9 cellular contexts compared by ENCODE assay signal in genomic region chr12:25364529-25365339, GRCh38.
DNase-seq lines count a peak whose midpoint lies in the region; ATAC-seq lines count a peak whose summit lies in the region.
"Had no signal": no experiment of that assay in that cellular context is flagged by ENCODE, and none has a peak within 500 bp of the region (broad histone marks: within the 10 kb centered on the region; RNA-seq: fewer than 3 reads in every experiment).

No MANE protein-coding gene starts in this region.

- peak overlapping the region in 10 of 11 experiments; percentile 8 to 75 (median 66); a peak in 19 of 22 replicates for H3K9ac ChIP-seq in BLaER1 treated with 17β-estradiol and CSF1 and Interleukin-3, amounts not matched to agents 10 nM and 100 nM

- H3K27me3 ChIP-seq in BLaER1 treated with 17β-estradiol and CSF1 and Interleukin-3, amounts not matched to agents 10 nM and 100 nM: no peaks in the 10 kb centered on the region
- H3K27me3 ChIP-seq in aorta (ENCODE audit: control insufficient read depth in 1 of 2, insufficient read depth in 2 of 2, low read length in 1 of 2): no peaks in the 10 kb centered on the region

- ATAC-seq in GM19455 (IDR thresholded peaks at IDR 0.05; ENCODE audit: unreplicated experiment) (peak; percentile 90), HG03354 (IDR thresholded peaks at IDR 0.05; ENCODE audit: poor library complexity, severe bottlenecking, unreplicated experiment) (peak; percentile 90), aorta (ENCODE audit: low FRiP score) (no peak)

- peak overlapping the region; percentile 41 to 64 (median 46) for H3K4me3 ChIP-seq in BLaER1 treated with 17β-estradiol and CSF1 and Interleukin-3, amounts not matched to agents 10 nM and 100 nM
- no peak overlapping the region for H3K4me3 ChIP-seq in aorta (ENCODE audit: low read length in 2 of 2)
- H3K4me3 ChIP-seq: lung had no signal

- no peaks in the 10 kb centered on the region for H3K36me3 ChIP-seq in BLaER1 treated with 17β-estradiol and CSF1 and Interleukin-3, amounts not matched to agents 10 nM and 100 nM
- no peaks in the 10 kb centered on the region for H3K36me3 ChIP-seq in aorta (ENCODE audit: control insufficient read depth in 1 of 2, insufficient read depth in 2 of 2, low read length in 1 of 2)

- peak overlapping the region in 9 of 11 experiments; percentile 60 to 84 (median 75); a peak in 18 of 22 replicates for H3K27ac ChIP-seq in BLaER1 treated with 17β-estradiol and CSF1 and Interleukin-3, amounts not matched to agents 10 nM and 100 nM
- H3K27ac ChIP-seq in aorta (ENCODE audit: low read depth in 1 of 2, low read length in 2 of 2): no peak overlapping the region

- intact Hi-C loops in aorta (cut with DNase I): no loop called here

- H3K9me3 ChIP-seq in BLaER1 treated with 17β-estradiol and CSF1 and Interleukin-3, amounts not matched to agents 10 nM and 100 nM (replicated peaks in 1 of 11): peaks cover 0 to 37% (median 25%) of the 10 kb centered on the region in 11 experiments; a peak in 18 of 22 replicates
- H3K9me3 ChIP-seq in aorta (ENCODE audit: control insufficient read depth, low read length): no peaks in the 10 kb centered on the region

- H4K20me1 ChIP-seq in BLaER1 treated with 17β-estradiol and CSF1 and Interleukin-3, amounts not matched to agents 10 nM and 100 nM: no peaks in the 10 kb centered on the region

- peak; percentile 64 for DNase-seq in activated naive CD4-positive, alpha-beta T cell treated with anti-CD3 and anti-CD28 coated beads, Interleukin-2, amount 50 U/mL, for 16 hours
- DNase-seq in aorta (no peak), AG08396 (ENCODE audit: low spot score) (no peak), occipital lobe (lab: John Stamatoyannopoulos, UW) (no peak), anterior cingulate cortex (lab: John Stamatoyannopoulos, UW) (no peak)

- peaks cover 19 to 48% (median 38%) of the 10 kb centered on the region in 10 experiments for H3K4me1 ChIP-seq in BLaER1 treated with 17β-estradiol and CSF1 and Interleukin-3, amounts not matched to agents 10 nM and 100 nM
- H3K4me1 ChIP-seq in aorta (ENCODE audit: control insufficient read depth in 1 of 2, insufficient read depth in 2 of 2, low read length in 2 of 2): no peaks in the 10 kb centered on the region

- peak overlapping the region; percentile 65 to 91 (median 72) for H3K4me2 ChIP-seq in BLaER1 treated with 17β-estradiol and CSF1 and Interleukin-3, amounts not matched to agents 10 nM and 100 nM

- 56 to 75% methylated on average over 5 of the region's 5 CpGs for WGBS in aorta, 2 donors

Comparison
In these comparisons a context has a peak if more than half of its experiments do, and no peak if none do; other contexts are left out.
1. H3K27ac ChIP-seq: peak in BLaER1 treated with 17β-estradiol and CSF1 and Interleukin-3, amounts not matched to agents 10 nM and 100 nM (9 of 11); none in aorta (0 of 2).
2. H3K4me3 ChIP-seq: peak in BLaER1 treated with 17β-estradiol and CSF1 and Interleukin-3, amounts not matched to agents 10 nM and 100 nM (10 of 10); none in aorta (0 of 2).